10 cellular contexts compared by ENCODE assay signal in the genomic region with DNA sequence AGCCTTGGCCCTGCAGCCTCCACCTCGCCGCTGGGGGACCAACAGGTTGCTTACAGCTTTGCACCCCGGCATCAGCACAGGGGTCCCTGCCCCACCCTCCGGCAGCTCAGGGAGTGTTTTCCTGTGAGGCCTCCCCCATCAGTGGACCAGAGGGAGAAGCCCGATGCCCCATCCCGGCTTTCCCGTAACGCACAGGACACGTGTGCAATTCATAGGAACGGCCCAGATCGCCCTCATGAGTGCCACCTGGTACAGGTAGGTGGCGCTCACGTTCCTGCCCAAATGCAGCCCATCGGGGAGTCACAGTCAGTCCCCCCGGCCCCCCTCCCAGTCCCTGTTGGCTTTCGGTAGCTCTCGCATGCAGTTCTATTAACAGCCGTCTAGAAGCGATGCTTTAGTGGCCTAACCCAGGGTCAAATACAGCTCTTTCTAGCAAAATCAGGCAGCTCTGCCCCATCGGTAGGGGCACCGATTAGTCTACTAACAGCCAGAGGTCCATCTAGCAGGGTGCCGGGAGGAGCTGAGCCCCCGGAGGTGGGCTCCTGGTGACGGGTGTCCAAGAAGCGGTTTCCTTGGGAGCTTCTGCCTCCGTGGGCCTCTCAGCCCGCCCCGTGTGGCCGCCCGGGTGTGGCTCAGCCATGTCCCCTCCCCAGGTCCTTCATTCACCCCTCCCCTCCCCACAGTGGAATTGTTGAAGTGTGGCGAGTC. TPM values are rescaled to one million over a fixed set of nuclear protein-coding genes. Genes with fewer than 3 reads are reported as not detected.
DNase-seq lines count a peak whose midpoint lies in the region; ATAC-seq and TF ChIP-seq lines count a peak whose summit lies in the region.
"Had no signal": no experiment of that assay in that cellular context is flagged by ENCODE, and none has a peak within 500 bp of the region (broad histone marks: within the 10 kb centered on the region; RNA-seq: fewer than 3 reads in every experiment).

No MANE protein-coding gene starts in this region.

- no peak overlapping the region for H2AK5ac ChIP-seq in H9 (ENCODE audit: insufficient read length, low read length)

- H4K91ac ChIP-seq in H9 (ENCODE audit: insufficient read length, low read depth, low read length): no peak overlapping the region

- H4K20me1 ChIP-seq in H9 (ENCODE audit: control insufficient read depth, insufficient read depth, insufficient read length): no peaks in the 10 kb centered on the region
- H4K20me1 ChIP-seq in hepatocyte (ENCODE audit: insufficient read depth, poor library complexity, severe bottlenecking): no peaks in the 10 kb centered on the region

- H3K27ac Mint-ChIP-seq in H9: peak overlapping the region in 1 of 3 experiments; percentile 44; a peak in 1 of 7 replicates
- H3K27ac Mint-ChIP-seq in effector memory CD8-positive, alpha-beta T cell: no peak overlapping the region

- no peak overlapping the region for H4K5ac ChIP-seq in H9 (ENCODE audit: insufficient read length, low read depth, low read length)

- H3K36me3 ChIP-seq in hepatocyte (replicated peaks; ENCODE audit: insufficient read depth, low read depth): no peaks in the 10 kb centered on the region
- H3K36me3 ChIP-seq: ovary had no signal

- DNase-seq in AG09319 (ENCODE audit: extremely low read depth, low read depth) (no peak), H9 (peak; percentile 88), hepatocyte (ENCODE audit: low spot score) (no peak), cortex of kidney (lab: John Stamatoyannopoulos, UW) (no peak)
- DNase-seq in effector memory CD8-positive, alpha-beta T cell: no peak
- DNase-seq in stimulated activated naive CD4-positive, alpha-beta T cell (lab: John Stamatoyannopoulos, UW): no peak
- DNase-seq: T-helper 9 cell had no signal

- H3K27me3 ChIP-seq in H9 (ENCODE audit: insufficient read depth, low read length) (no peaks in the 10 kb centered on the region), hepatocyte (no peaks in the 10 kb centered on the region)
- H3K27me3 ChIP-seq: ovary had no signal

- H3K36me3 Mint-ChIP-seq in H9 (ENCODE audit: insufficient read depth in 1 of 3, low read depth in 3 of 3): peaks cover 6 to 12% (median 9%) of the 10 kb centered on the region in 3 experiments; a peak in 6 of 7 replicates
- peaks cover 3% of the 10 kb centered on the region for H3K36me3 Mint-ChIP-seq in effector memory CD8-positive, alpha-beta T cell (ENCODE audit: insufficient read depth)

- H3K9ac ChIP-seq in H9 (ENCODE audit: extremely low read depth, insufficient read length, low read length): no peak overlapping the region

- no peaks in the 10 kb centered on the region for H3K79me2 ChIP-seq in H9 (ENCODE audit: insufficient read depth, low read length)
- H3K79me2 ChIP-seq in hepatocyte: no peaks in the 10 kb centered on the region

- H2BK5ac ChIP-seq in H9 (ENCODE audit: insufficient read length, low read length): no peak overlapping the region

- peaks cover 7% of the 10 kb centered on the region for H3K27me3 Mint-ChIP-seq in H9 (ENCODE audit: low read depth)
- no peaks in the 10 kb centered on the region for H3K27me3 Mint-ChIP-seq in effector memory CD8-positive, alpha-beta T cell

- no peaks in the 10 kb centered on the region; a peak in 1 of 5 replicates for H3K9me3 Mint-ChIP-seq in H9
- no peaks in the 10 kb centered on the region for H3K9me3 Mint-ChIP-seq in effector memory CD8-positive, alpha-beta T cell

- no peak overlapping the region for H3K4me3 ChIP-seq in hepatocyte
- H3K4me3 ChIP-seq: ovary had no signal

- no peak overlapping the region for H3K56ac ChIP-seq in H9 (ENCODE audit: insufficient read length, low read depth, low read length)

- H4K8ac ChIP-seq in H9 (replicated peaks; ENCODE audit: insufficient read length, low read depth, low read length): no peak overlapping the region

- no peak overlapping the region for H2BK12ac ChIP-seq in H9 (ENCODE audit: insufficient read length, low read depth, low read length)

- WGBS in H9 (ENCODE audit: extremely low coverage, insufficient read length, low lambda C conversion rate): no CpG with 5 or more reads among the region's 31 CpGs
- 84% methylated on average over 29 of the region's 31 CpGs for WGBS in hepatocyte (ENCODE audit: low lambda C conversion rate, missing lambda C conversion rate)

- no peak overlapping the region for H3K23ac ChIP-seq in H9 (ENCODE audit: insufficient read length, low read depth, low read length)

- H3T11ph ChIP-seq in H9 (ENCODE audit: low read length): no peak overlapping the region

- no peak overlapping the region for H3K14ac ChIP-seq in H9 (ENCODE audit: insufficient read depth, low read length)

- no peaks in the 10 kb centered on the region for H3K9me2 ChIP-seq in hepatocyte (replicated peaks; ENCODE audit: insufficient read depth)

- no peak overlapping the region for H3K4me2 ChIP-seq in H9 (ENCODE audit: insufficient read depth, insufficient read length, low read length)
- no peak overlapping the region for H3K4me2 ChIP-seq in hepatocyte

- H3K9me3 ChIP-seq in H9 (ENCODE audit: control insufficient read depth, low read depth, low read length): no peaks in the 10 kb centered on the region
- no peaks in the 10 kb centered on the region for H3K9me3 ChIP-seq in hepatocyte (ENCODE audit: low read depth)
- H3K9me3 ChIP-seq: ovary had no signal

- peaks cover 5 to 15% of the 10 kb centered on the region in 2 experiments for H3K4me1 Mint-ChIP-seq in H9
- H3K4me1 Mint-ChIP-seq in effector memory CD8-positive, alpha-beta T cell (ENCODE audit: low read depth in 2 of 2): peaks cover 0 to 3% of the 10 kb centered on the region in 2 donors

- no peak overlapping the region for H2BK20ac ChIP-seq in H9 (ENCODE audit: low read depth, low read length, poor library complexity, severe bottlenecking)

- H3K27ac ChIP-seq in H9 (ENCODE audit: insufficient read length, low read depth, low read length) (no peak overlapping the region), hepatocyte (no peak overlapping the region)
- H3K27ac ChIP-seq: ovary had no signal

- no peaks in the 10 kb centered on the region for H3K4me1 ChIP-seq in H9 (ENCODE audit: insufficient read depth, low read length)
- H3K4me1 ChIP-seq in hepatocyte (ENCODE audit: insufficient read depth): no peaks in the 10 kb centered on the region

- ATAC-seq in SK-N-SH treated with all-trans-retinoic acid at 6 μM for 48 hours (peak; percentile 14; the same call in 1 of the 3 replicates), HG03439 (IDR thresholded peaks at IDR 0.05; ENCODE audit: unreplicated experiment) (no peak)
- no peak for ATAC-seq in effector memory CD8-positive, alpha-beta T cell (replicated peaks)

- H3K4me3 Mint-ChIP-seq in H9: peak overlapping the region in 1 of 2 experiments; percentile 39; a peak in 1 of 5 replicates
- H3K4me3 Mint-ChIP-seq in effector memory CD8-positive, alpha-beta T cell: no peak overlapping the region

- no peak overlapping the region for H2BK15ac ChIP-seq in H9 (ENCODE audit: low read depth, low read length)

- TF ChIP-seq CTCF in AG09319 (IDR thresholded peaks at IDR 0.05; ENCODE audit: low read depth, low read length): peak; percentile 28
- TF ChIP-seq CTCF in H9 (conservative IDR thresholded peaks at IDR 0.05): peak; percentile 85
- peak; percentile 22 for TF ChIP-seq CTCF in hepatocyte (IDR thresholded peaks at IDR 0.05; ENCODE audit: poor library complexity)

- no peaks in the 10 kb centered on the region for H3K79me1 ChIP-seq in H9 (ENCODE audit: insufficient read depth, low read depth, low read length, poor library complexity, severe bottlenecking)

- H2BK120ac ChIP-seq in H9 (ENCODE audit: low read depth, low read length, poor library complexity, severe bottlenecking): no peak overlapping the region

- no peak overlapping the region for H3K4ac ChIP-seq in H9 (ENCODE audit: low read depth, low read length)

- H3K18ac ChIP-seq in H9 (ENCODE audit: insufficient read length, low read depth, low read length): no peak overlapping the region

- H2AFZ ChIP-seq in H9 (ENCODE audit: low read length): no peak overlapping the region
- H2AFZ ChIP-seq in hepatocyte: no peak overlapping the region

- no peaks in the 10 kb centered on the region for H3K23me2 ChIP-seq in H9 (ENCODE audit: insufficient read length, low read depth, low read length, poor library complexity, severe bottlenecking)

TF ChIP-seq in SK-N-SH treated with all-trans-retinoic acid at 6 μM for 48 hours, 23 proteins besides CTCF, POLR2A, EP300 and RAD21:
- TF ChIP-seq, protein P1, sequence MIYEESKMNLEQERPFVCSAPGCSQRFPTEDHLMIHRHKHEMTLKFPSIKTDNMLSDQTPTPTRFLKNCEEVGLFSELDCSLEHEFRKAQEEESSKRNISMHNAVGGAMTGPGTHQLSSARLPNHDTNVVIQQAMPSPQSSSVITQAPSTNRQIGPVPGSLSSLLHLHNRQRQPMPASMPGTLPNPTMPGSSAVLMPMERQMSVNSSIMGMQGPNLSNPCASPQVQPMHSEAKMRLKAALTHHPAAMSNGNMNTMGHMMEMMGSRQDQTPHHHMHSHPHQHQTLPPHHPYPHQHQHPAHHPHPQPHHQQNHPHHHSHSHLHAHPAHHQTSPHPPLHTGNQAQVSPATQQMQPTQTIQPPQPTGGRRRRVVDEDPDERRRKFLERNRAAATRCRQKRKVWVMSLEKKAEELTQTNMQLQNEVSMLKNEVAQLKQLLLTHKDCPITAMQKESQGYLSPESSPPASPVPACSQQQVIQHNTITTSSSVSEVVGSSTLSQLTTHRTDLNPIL (CRISPR knock-in tag; IDR thresholded peaks at IDR 0.05; ENCODE audit: low read depth): no peak
- no peak for TF ChIP-seq ARNTL (CRISPR knock-in tag; IDR thresholded peaks at IDR 0.05; ENCODE audit: borderline replicate concordance, low read depth)
- no peak for TF ChIP-seq OSR1 (CRISPR knock-in tag; IDR thresholded peaks at IDR 0.05)

RNA-seq across cellular contexts. Expression of a gene that starts 48.4 kb away (rescaled TPM):
- 34.3 and 39.9 TPM in 2 replicates for total RNA-seq in H9 (2021)
- 27.8 and 34.9 TPM in 2 replicates for total RNA-seq in hepatocyte
- polyA plus RNA-seq in hepatocyte: 39.6 and 46.7 TPM in 2 replicates

Comparison
In these comparisons a context has a peak if more than half of its experiments do, and no peak if none do; other contexts are left out.
1. CTCF ChIP-seq: peak in every context shown above with its lines; median percentile 85 in H9; 28 in AG09319; 22 in hepatocyte.